ENCODE assay signal across 29 cellular contexts in genomic region chr5:172975289-172975688, GRCh38. TPM values are rescaled to one million over a fixed set of nuclear protein-coding genes. Genes with fewer than 3 reads are reported as not detected.
DNase-seq lines count a peak whose midpoint lies in the region; ATAC-seq, FAIRE-seq and TF ChIP-seq lines count a peak whose summit lies in the region.
"Had no signal": no experiment of that assay in that cellular context is flagged by ENCODE, and none has a peak within 500 bp of the region (broad histone marks: within the 10 kb centered on the region; RNA-seq: fewer than 3 reads in every experiment).

No MANE protein-coding gene starts in this region.

- CTCF ChIA-PET in HepG2 (lab: Yijun Ruan, JAX; ENCODE audit: low intra/inter-chr PET ratio, low total read pairs), result no interaction called here

- in situ Hi-C loops in HepG2 (cut with HindIII; ENCODE audit: extremely low pct_ligation_motif_present, low pct_unique_long_range_greater_than_20kb), result loop anchor here (25.0 kb wide), 2 partner anchors 312 to 587 kb away; no protein-coding TSS in a partner anchor

- H3K9ac ChIP-seq in HepG2 (ENCODE audit: insufficient read depth, low read depth, low read length), result no peak overlapping the region
- H3K9ac ChIP-seq: BLaER1; BLaER1 treated with 17β-estradiol and CSF1 and Interleukin-3, amounts not matched to agents 10 nM and 100 nM had no signal

- WGBS in HepG2 (ENCODE audit: low lambda C conversion rate), result 70% methylated on average over 11 of the region's 11 CpGs
- 89% methylated on average over 10 of the region's 11 CpGs for WGBS in right lobe of liver (ENCODE audit: insufficient coverage, low coverage, low lambda C conversion rate, missing lambda C conversion rate)

- no peak for ATAC-seq in HepG2
- no peak for ATAC-seq in right lobe of liver
- ATAC-seq: A549; CD8-positive, alpha-beta T cell had no signal

- H3K9me3 ChIP-seq in HepG2 (ENCODE audit: low read length) (no peaks in the 10 kb centered on the region), right lobe of liver (no peaks in the 10 kb centered on the region)
- H3K9me3 ChIP-seq: A549, BE2C, BLaER1, Caco-2 had no signal

- H3K27ac ChIP-seq in HepG2 (ENCODE audit: extremely low read length, insufficient read depth, low read length), result no peak overlapping the region
- no peak overlapping the region for H3K27ac ChIP-seq in right lobe of liver
- H3K27ac ChIP-seq: 22Rv1; A549; BLaER1; BLaER1 treated with 17β-estradiol and CSF1 and Interleukin-3, amounts not matched to agents 10 nM and 100 nM; C4-2B had no signal

- H3K4me1 ChIP-seq in HepG2 (ENCODE audit: insufficient read depth, low read length) (peaks cover 23% of the 10 kb centered on the region), right lobe of liver (no peaks in the 10 kb centered on the region)
- H3K4me1 ChIP-seq: A549, BE2C, BLaER1 had no signal

- TF ChIP-seq CTCF in HepG2 (CRISPR knock-in tag; IDR thresholded peaks at IDR 0.05), result no peak
- no peak for TF ChIP-seq CTCF in right lobe of liver (IDR thresholded peaks at IDR 0.05)

- H4K20me1 ChIP-seq in HepG2 (ENCODE audit: insufficient read depth, low read length), result no peaks in the 10 kb centered on the region
- H4K20me1 ChIP-seq: BLaER1; BLaER1 treated with 17β-estradiol and CSF1 and Interleukin-3, amounts not matched to agents 10 nM and 100 nM had no signal

- H3K36me3 ChIP-seq in HepG2 (replicated peaks in 1 of 2; ENCODE audit: control insufficient read depth in 1 of 2, insufficient read depth in 2 of 2, low read length in 2 of 2) (no peaks in the 10 kb centered on the region), right lobe of liver (no peaks in the 10 kb centered on the region)
- H3K36me3 ChIP-seq: BE2C had no signal

- H3K79me2 ChIP-seq in HepG2 (ENCODE audit: insufficient read depth, low read length), result no peaks in the 10 kb centered on the region

- H3K4me3 ChIP-seq in HepG2 (replicated peaks in 1 of 3; ENCODE audit: insufficient read depth in 1 of 3, low read depth in 2 of 3, low read length in 3 of 3) (no peak overlapping the region), right lobe of liver (no peak overlapping the region)
- H3K4me3 ChIP-seq: A549; BLaER1; BLaER1 treated with 17β-estradiol and CSF1 and Interleukin-3, amounts not matched to agents 10 nM and 100 nM had no signal

- TF ChIP-seq POLR2A in HepG2 (IDR thresholded peaks at IDR 0.05; ENCODE audit: insufficient read depth in 1 of 2, low read depth in 2 of 2, low read length in 2 of 2) (no peak), right lobe of liver (IDR thresholded peaks at IDR 0.05) (no peak)

- DNase-seq in HepG2 (ENCODE audit: low spot score), result no peak
- no peak for DNase-seq in right lobe of liver
- DNase-seq: 8988T; ACHN; AML-193; BE2C; C1 segment of cervical spinal cord; Caco-2; Calu3; CD4-positive, alpha-beta memory T cell; CD4-positive, alpha-beta T cell; CD4-positive, CD25-positive, alpha-beta regulatory T cell; CD8-positive, alpha-beta memory T cell; CD8-positive, alpha-beta T cell; COR-L47; DMS 273 treated with DMSO at 0.1 percent for 48 hours; DMS153; DMS53; DMS79; DMS79 treated with DMSO at 0.1 percent for 48 hours; DND-41; EL had no signal

- no peak overlapping the region for H2AFZ ChIP-seq in HepG2 (ENCODE audit: low read length)

- no peaks in the 10 kb centered on the region for H3K27me3 ChIP-seq in HepG2 (ENCODE audit: control insufficient read depth in 1 of 2, insufficient read depth in 2 of 2, low read length in 2 of 2)
- no peaks in the 10 kb centered on the region for H3K27me3 ChIP-seq in right lobe of liver
- H3K27me3 ChIP-seq: BLaER1; BLaER1 treated with 17β-estradiol and CSF1 and Interleukin-3, amounts not matched to agents 10 nM and 100 nM had no signal

- intact Hi-C loops in HepG2 (cut with micrococcal nuclease; ENCODE audit: unreplicated experiment), result no loop called here
- intact Hi-C loops in right lobe of liver (cut with DNase I), result no loop called here

- H3K4me2 ChIP-seq in HepG2 (ENCODE audit: low read depth, low read length), result no peak overlapping the region
- H3K4me2 ChIP-seq: A549, BLaER1 had no signal

- POLR2A ChIA-PET in HepG2 (lab: Yijun Ruan, JAX), result no interaction called here

- peak; percentile 15 for FAIRE-seq in HepG2 (lab: Jason Lieb, UNC)
- FAIRE-seq: A204.1, A549, D721Med had no signal

- no peak for TF ChIP-seq RAD21 in HepG2 (CRISPR knock-in tag; IDR thresholded peaks at IDR 0.05)

- BruUV-seq in HepG2 (replicated peaks; lab: Mats Ljungman, UMichigan), result no TSS peak

- no peak for TF ChIP-seq EP300 in HepG2 (IDR thresholded peaks at IDR 0.05; ENCODE audit: low read depth in 2 of 2, low read length in 2 of 2)
- TF ChIP-seq EP300 in HepG2 (CRISPR knock-in tag; IDR thresholded peaks at IDR 0.05; ENCODE audit: borderline replicate concordance), result no peak

TF ChIP-seq in HepG2, 621 proteins besides CTCF, POLR2A, EP300 and RAD21 (continues in another document):
- TF ChIP-seq ZSCAN9 (CRISPR knock-in tag; IDR thresholded peaks at IDR 0.05; ENCODE audit: borderline replicate concordance), result no peak
- no peak for TF ChIP-seq MZF1 (CRISPR knock-in tag; IDR thresholded peaks at IDR 0.05; ENCODE audit: borderline replicate concordance)

RNA-seq across cellular contexts. Expression of gene ATP6V0E1, which starts 8.3 kb away (rescaled TPM):
- total RNA-seq in HepG2 (2016; rRNA removed; fragmentation: Illumina TruSeq; extraction: Trizol), result 121 and 143 TPM in 2 replicates
- total RNA-seq in HepG2 (2016; cell fraction: cytosol; rRNA removed; fragmentation: Illumina TruSeq; extraction: Trizol; ENCODE audit: low read depth), result 42.6 and 60.2 TPM in 2 replicates
- total RNA-seq in HepG2 (2016; cell fraction: insoluble cytoplasmic fraction; rRNA removed; fragmentation: Illumina TruSeq; extraction: Trizol), result 133 and 156 TPM in 2 replicates
- total RNA-seq in HepG2 (2016; cell fraction: membrane; rRNA removed; fragmentation: Illumina TruSeq; extraction: Trizol), result 107 and 116 TPM in 2 replicates
- total RNA-seq in HepG2 (2016; cell fraction: nucleus; rRNA removed; fragmentation: Illumina TruSeq; extraction: Trizol), result 95.8 and 110 TPM in 2 replicates
- 215 TPM in 2 replicates for polyA plus RNA-seq in HepG2 (2011; rRNA removed)
- 78.6 and 139 TPM in 2 replicates for polyA plus RNA-seq in HepG2 (2011; cell fraction: cytosol; rRNA removed)
- polyA plus RNA-seq in HepG2 (2011; cell fraction: nucleus; rRNA removed), result 23.8 and 34.6 TPM in 2 replicates
- polyA plus RNA-seq in HepG2 (2012), result 174 and 183 TPM in 2 replicates
- polyA plus RNA-seq in HepG2 (2016; cell fraction: cytosol; fragmentation: Illumina TruSeq; extraction: Trizol; ENCODE audit: low read depth), result 84.5 and 116 TPM in 2 replicates
- polyA plus RNA-seq in HepG2 (2016; cell fraction: insoluble cytoplasmic fraction; fragmentation: Illumina TruSeq; extraction: Trizol; ENCODE audit: low read depth), result 157 and 171 TPM in 2 replicates
- polyA plus RNA-seq in HepG2 (2016; cell fraction: membrane; fragmentation: Illumina TruSeq; extraction: Trizol; ENCODE audit: low read depth), result 138 and 160 TPM in 2 replicates
- 222 and 234 TPM in 2 replicates for polyA plus RNA-seq in HepG2 (2016; cell fraction: nucleus; fragmentation: Illumina TruSeq; extraction: Trizol; ENCODE audit: insufficient read depth, low read depth)
- polyA minus RNA-seq in HepG2 (2011; rRNA and poly(A)+ RNA removed; ENCODE audit: low replicate concordance), result 128 and 158 TPM in 2 replicates
- polyA minus RNA-seq in HepG2 (2011; cell fraction: cytosol; rRNA and poly(A)+ RNA removed), result 39.6 and 40.0 TPM in 2 replicates
- 19.4 and 38.8 TPM in 2 replicates for polyA minus RNA-seq in HepG2 (2011; cell fraction: nucleus; rRNA and poly(A)+ RNA removed)
- total RNA-seq in right lobe of liver, result 100 to 1,000 TPM in 5 of 6 experiments, 10 to 100 TPM in 1; 83.1 to 202 (median 116) TPM

RNA-seq across cellular contexts. Expression of gene RPL26L1, which starts 16.1 kb away (rescaled TPM):
- total RNA-seq in HepG2 (2016; rRNA removed; fragmentation: Illumina TruSeq; extraction: Trizol) (83.6 and 107 TPM in 2 replicates), right lobe of liver (10 to 100 TPM; 14.2 to 33.4 (median 19.2) TPM)
- 33.3 and 37.4 TPM in 2 replicates for total RNA-seq in HepG2 (2016; cell fraction: cytosol; rRNA removed; fragmentation: Illumina TruSeq; extraction: Trizol; ENCODE audit: low read depth)
- 76.9 and 117 TPM in 2 replicates for total RNA-seq in HepG2 (2016; cell fraction: insoluble cytoplasmic fraction; rRNA removed; fragmentation: Illumina TruSeq; extraction: Trizol)
- total RNA-seq in HepG2 (2016; cell fraction: membrane; rRNA removed; fragmentation: Illumina TruSeq; extraction: Trizol), result 30.1 and 30.8 TPM in 2 replicates
- total RNA-seq in HepG2 (2016; cell fraction: nucleus; rRNA removed; fragmentation: Illumina TruSeq; extraction: Trizol), result 29.9 and 31.6 TPM in 2 replicates
- 60.0 and 61.2 TPM in 2 replicates for polyA plus RNA-seq in HepG2 (2011; rRNA removed)
- 63.1 and 67.2 TPM in 2 replicates for polyA plus RNA-seq in HepG2 (2011; cell fraction: cytosol; rRNA removed)
- 19.5 and 21.3 TPM in 2 replicates for polyA plus RNA-seq in HepG2 (2011; cell fraction: nucleus; rRNA removed)
- 45.5 and 54.3 TPM in 2 replicates for polyA plus RNA-seq in HepG2 (2012)
- 32.2 and 38.5 TPM in 2 replicates for polyA plus RNA-seq in HepG2 (2016; cell fraction: cytosol; fragmentation: Illumina TruSeq; extraction: Trizol; ENCODE audit: low read depth)
- polyA plus RNA-seq in HepG2 (2016; cell fraction: insoluble cytoplasmic fraction; fragmentation: Illumina TruSeq; extraction: Trizol; ENCODE audit: low read depth), result 125 and 151 TPM in 2 replicates
- 30.7 and 36.9 TPM in 2 replicates for polyA plus RNA-seq in HepG2 (2016; cell fraction: membrane; fragmentation: Illumina TruSeq; extraction: Trizol; ENCODE audit: low read depth)
- polyA plus RNA-seq in HepG2 (2016; cell fraction: nucleus; fragmentation: Illumina TruSeq; extraction: Trizol; ENCODE audit: insufficient read depth, low read depth), result 58.3 and 63.6 TPM in 2 replicates
- 31.1 and 88.5 TPM in 2 replicates for polyA minus RNA-seq in HepG2 (2011; rRNA and poly(A)+ RNA removed; ENCODE audit: low replicate concordance)
- 12.4 and 13.4 TPM in 2 replicates for polyA minus RNA-seq in HepG2 (2011; cell fraction: cytosol; rRNA and poly(A)+ RNA removed)
- 6.7 and 7.5 TPM in 2 replicates for polyA minus RNA-seq in HepG2 (2011; cell fraction: nucleus; rRNA and poly(A)+ RNA removed)
